9 cellular contexts compared by ENCODE assay signal in genomic region chr20:34300809-34301586, GRCh38. TPM values are rescaled to one million over a fixed set of nuclear protein-coding genes. Genes with fewer than 3 reads are reported as not detected.
DNase-seq lines count a peak whose midpoint lies in the region; ATAC-seq and TF ChIP-seq lines count a peak whose summit lies in the region.
"Had no signal": no experiment of that assay in that cellular context is flagged by ENCODE, and none has a peak within 500 bp of the region (broad histone marks: within the 10 kb centered on the region; RNA-seq: fewer than 3 reads in every experiment).

No MANE protein-coding gene starts in this region.

- H3K36me3 ChIP-seq in Karpas-422 (ENCODE audit: insufficient read depth, low read length) = peaks cover 8% of the 10 kb centered on the region; the same call in 1 of the 2 replicates
- H3K36me3 ChIP-seq in adipocyte (ENCODE audit: control insufficient read depth, insufficient read depth, low read length, severe bottlenecking) = no peaks in the 10 kb centered on the region

- H3K79me2 ChIP-seq in Karpas-422 (ENCODE audit: low read length) = peaks cover 72% of the 10 kb centered on the region

- H3K36me3 Mint-ChIP-seq in natural killer cell = no peaks in the 10 kb centered on the region
- peaks cover 2% of the 10 kb centered on the region for H3K36me3 Mint-ChIP-seq in progenitor cell of endocrine pancreas (ENCODE audit: insufficient read depth)

- peak overlapping the region; percentile 78 for H3K4me3 ChIP-seq in Karpas-422 (ENCODE audit: low read length)
- H3K4me3 ChIP-seq in adipocyte (ENCODE audit: low read length) = peak overlapping the region; percentile 85

- peaks cover 27% of the 10 kb centered on the region for H4K20me1 ChIP-seq in Karpas-422 (ENCODE audit: insufficient read depth, low read depth, low read length)

- intact Hi-C loops in natural killer cell (cut with micrococcal nuclease) = loop anchor here (5.0 kb wide), 1 partner anchor 66 kb away; no protein-coding TSS in a partner anchor

- TF ChIP-seq CTCF in natural killer cell (IDR thresholded peaks at IDR 0.05) (no peak), progenitor cell of endocrine pancreas (IDR thresholded peaks at IDR 0.05; ENCODE audit: unreplicated experiment) (no peak)

- H3K9me2 ChIP-seq in Karpas-422 (replicated peaks; ENCODE audit: insufficient read depth, low read length) = no peaks in the 10 kb centered on the region

- H3K4me3 Mint-ChIP-seq in natural killer cell = peak overlapping the region; percentile 47
- H3K4me3 Mint-ChIP-seq in progenitor cell of endocrine pancreas (ENCODE audit: low read depth) = no peak overlapping the region

- H3K9me3 ChIP-seq in Karpas-422 (ENCODE audit: low read length) (no peaks in the 10 kb centered on the region), adipocyte (ENCODE audit: control insufficient read depth, low read length) (no peaks in the 10 kb centered on the region)

- DNase-seq in DMS53 (lab: John Stamatoyannopoulos, UW) = peak; percentile 20
- DNase-seq in DMS53 treated with DMSO at 0.1 percent for 48 hours (lab: John Stamatoyannopoulos, UW; ENCODE audit: unreplicated experiment) = no peak
- DNase-seq in Karpas-422 = no peak
- DNase-seq in adipocyte (ENCODE audit: low read depth) = peak; percentile 40
- DNase-seq in natural killer cell = no peak
- DNase-seq in progenitor cell of endocrine pancreas (ENCODE audit: low spot score, unreplicated experiment) = no peak
- DNase-seq in stimulated activated naive CD4-positive, alpha-beta T cell (lab: John Stamatoyannopoulos, UW) = no peak
- DNase-seq: 8988T had no signal

- ATAC-seq in natural killer cell = no peak
- ATAC-seq in GM18873 (IDR thresholded peaks at IDR 0.05; ENCODE audit: low FRiP score, unreplicated experiment) = no peak

- peak overlapping the region; percentile 82 for H3K9ac ChIP-seq in Karpas-422 (ENCODE audit: low read length)
- peak overlapping the region; percentile 88 for H3K9ac ChIP-seq in adipocyte (ENCODE audit: low read length)

- H2AFZ ChIP-seq in Karpas-422 (ENCODE audit: low read length) = no peak overlapping the region

- H3K27me3 Mint-ChIP-seq in natural killer cell (ENCODE audit: low read depth in 2 of 2) (no peaks in the 10 kb centered on the region), progenitor cell of endocrine pancreas (no peaks in the 10 kb centered on the region)

- H3K27ac Mint-ChIP-seq in natural killer cell (no peak overlapping the region), progenitor cell of endocrine pancreas (no peak overlapping the region)

- H3K4me1 ChIP-seq in Karpas-422 (ENCODE audit: low read length) = peaks cover 30% of the 10 kb centered on the region
- peaks cover 22% of the 10 kb centered on the region for H3K4me1 ChIP-seq in adipocyte (ENCODE audit: control insufficient read depth, insufficient read depth, low read length)

- peak overlapping the region; percentile 75 for H3K4me2 ChIP-seq in Karpas-422 (ENCODE audit: low read depth, low read length, poor library complexity, severe bottlenecking)

- peaks cover 0 to 4% of the 10 kb centered on the region in 2 donors for H3K4me1 Mint-ChIP-seq in natural killer cell
- peaks cover 7% of the 10 kb centered on the region for H3K4me1 Mint-ChIP-seq in progenitor cell of endocrine pancreas (ENCODE audit: low read depth)

- H3K27me3 ChIP-seq in Karpas-422 (ENCODE audit: low read length) (no peaks in the 10 kb centered on the region), adipocyte (replicated peaks; ENCODE audit: control insufficient read depth, insufficient read depth, low read length) (no peaks in the 10 kb centered on the region)

- no peaks in the 10 kb centered on the region for H3K9me3 Mint-ChIP-seq in natural killer cell
- no peaks in the 10 kb centered on the region for H3K9me3 Mint-ChIP-seq in progenitor cell of endocrine pancreas (ENCODE audit: low read depth)

- peak overlapping the region; percentile 77; the same call in 1 of the 2 replicates for H3K27ac ChIP-seq in Karpas-422 (ENCODE audit: low read length)

RNA-seq across cellular contexts. Expression of gene AHCY, which starts 2.2 kb away (rescaled TPM):
- total RNA-seq in Karpas-422 (2014; rRNA removed; shearing (Covaris generic); ENCODE audit: low replicate concordance) = 191 and 277 TPM in 2 replicates
- 1 to 10 TPM; 7.1 to 8.3 (median 7.7) TPM for total RNA-seq in natural killer cell
- total RNA-seq in progenitor cell of endocrine pancreas = 328 and 329 TPM in 2 replicates

RNA-seq across cellular contexts. Expression of gene ASIP, which starts 59.8 kb away (rescaled TPM):
- not detected in 2 replicates for total RNA-seq in Karpas-422 (2014; rRNA removed; shearing (Covaris generic); ENCODE audit: low replicate concordance)
- total RNA-seq in natural killer cell (not detected), progenitor cell of endocrine pancreas (not detected in 2 replicates)

Comparison
In these comparisons a context has a peak if more than half of its experiments do, and no peak if none do; other contexts are left out.
1. DNase-seq: peak in DMS53 (single experiment) and adipocyte (single experiment); none in DMS53 treated with DMSO at 0.1 percent for 48 hours (single experiment), Karpas-422 (single experiment), natural killer cell (single experiment), progenitor cell of endocrine pancreas (single experiment) and stimulated activated naive CD4-positive, alpha-beta T cell (0 of 6).
2. RNA of gene AHCY, which starts 2.2 kb away (total RNA-seq): 328 to 329 TPM in progenitor cell of endocrine pancreas and 191 to 277 TPM in Karpas-422; 7.1 to 8.3 TPM in natural killer cell; every median in the first group is over 10 times any median in the second.